Comparison of ENCODE assay signal across 8 cellular contexts in genomic region chr16:85611455-85612190, GRCh38. TPM values are rescaled to one million over a fixed set of nuclear protein-coding genes. Genes with fewer than 3 reads are reported as not detected.
A peak's percentile ranks its signal among the peaks of the same experiment; 100 is the strongest.
DNase-seq lines count a peak whose midpoint lies in the region; ATAC-seq and TF ChIP-seq lines count a peak whose summit lies in the region.

No MANE protein-coding gene starts in this region.

- no peaks in the 10 kb centered on the region for H3K36me3 Mint-ChIP-seq in activated CD4-positive, alpha-beta memory T cell treated with anti-CD3 and anti-CD28 coated beads for 36 hours
- H3K36me3 Mint-ChIP-seq in endothelial cell (ENCODE audit: low read depth, unreplicated experiment), result no peaks in the 10 kb centered on the region

- peak overlapping the region; percentile 57 for H3K4me3 Mint-ChIP-seq in activated CD4-positive, alpha-beta memory T cell treated with anti-CD3 and anti-CD28 coated beads for 36 hours
- H3K4me3 Mint-ChIP-seq in endothelial cell (ENCODE audit: unreplicated experiment), result no peak overlapping the region

- TF ChIP-seq CTCF in AG04449 (IDR thresholded peaks at IDR 0.05; ENCODE audit: insufficient read depth, low read length, missing control alignments) (no peak), endothelial cell (IDR thresholded peaks at IDR 0.05; ENCODE audit: unreplicated experiment) (no peak)

- ATAC-seq in HG03045 (IDR thresholded peaks at IDR 0.05; ENCODE audit: unreplicated experiment), result no peak

- intact Hi-C loops in activated CD4-positive, alpha-beta memory T cell treated with anti-CD3 and anti-CD28 coated beads for 36 hours (cut with micrococcal nuclease), result loop anchor here (2.0 to 10.0 kb wide), 3 partner anchors 39 to 307 kb away; partner anchors contain the start of gene GINS2

- CTCF ChIA-PET in AG04449 (lab: Yijun Ruan, JAX), result interaction anchor here (0.8 to 9.0 kb wide), 19 partner anchors 8 to 499 kb away, joined by 3 to 86 read pairs (median 6); no protein-coding TSS in a partner anchor
- CTCF ChIA-PET in activated CD4-positive, alpha-beta memory T cell treated with anti-CD3 and anti-CD28 coated beads for 36 hours (lab: Charles Lee), result interaction anchor here (1.0 to 11.1 kb wide), 7 partner anchors 25 to 307 kb away, joined by 3 to 271 read pairs (median 4); no protein-coding TSS in a partner anchor

- H3K4me1 Mint-ChIP-seq in activated CD4-positive, alpha-beta memory T cell treated with anti-CD3 and anti-CD28 coated beads for 36 hours (ENCODE audit: low read depth), result peaks cover 40% of the 10 kb centered on the region
- H3K4me1 Mint-ChIP-seq in endothelial cell (ENCODE audit: unreplicated experiment), result peaks cover 9% of the 10 kb centered on the region

- peak overlapping the region; percentile 56 for H3K4me3 ChIP-seq in AG04449 (ENCODE audit: low read depth, low read length)

- peaks cover 4% of the 10 kb centered on the region for H3K27me3 Mint-ChIP-seq in activated CD4-positive, alpha-beta memory T cell treated with anti-CD3 and anti-CD28 coated beads for 36 hours
- H3K27me3 Mint-ChIP-seq in endothelial cell (ENCODE audit: unreplicated experiment), result peaks cover 14% of the 10 kb centered on the region

- POLR2A ChIA-PET in AG04449 (lab: Yijun Ruan, JAX), result interaction anchor here (0.7 kb wide), 1 partner anchor 84 kb away, joined by 3 read pairs; no protein-coding TSS in a partner anchor
- POLR2A ChIA-PET in activated CD4-positive, alpha-beta memory T cell treated with anti-CD3 and anti-CD28 coated beads for 36 hours (lab: Charles Lee), result interaction anchor here (2.1 kb wide), 1 partner anchor 58 kb away, joined by 14 read pairs; no protein-coding TSS in a partner anchor

- DNase-seq in AG04449 (ENCODE audit: low read depth, low spot score) (no peak), GOT3 (lab: John Stamatoyannopoulos, UW) (peak; percentile 57), NCI-H510A (lab: John Stamatoyannopoulos, UW) (peak; percentile 73), endothelial cell (ENCODE audit: low spot score) (peak; percentile 49), medulla oblongata (ENCODE audit: extremely low spot score) (peak; percentile 82)
- peak; percentile 69 for DNase-seq in activated CD4-positive, alpha-beta memory T cell treated with anti-CD3 and anti-CD28 coated beads for 36 hours
- peak; percentile 66 for DNase-seq in stimulated activated CD8-positive, alpha-beta memory T cell treated with anti-CD3 and anti-CD28 coated beads, Interleukin-4, amount 100 ng/mL, for 48 hours

- H3K9me3 Mint-ChIP-seq in activated CD4-positive, alpha-beta memory T cell treated with anti-CD3 and anti-CD28 coated beads for 36 hours, result no peaks in the 10 kb centered on the region
- no peaks in the 10 kb centered on the region for H3K9me3 Mint-ChIP-seq in endothelial cell (ENCODE audit: unreplicated experiment)

- no peak overlapping the region for H3K27ac Mint-ChIP-seq in activated CD4-positive, alpha-beta memory T cell treated with anti-CD3 and anti-CD28 coated beads for 36 hours
- no peak overlapping the region for H3K27ac Mint-ChIP-seq in endothelial cell (ENCODE audit: unreplicated experiment)

RNA-seq across cellular contexts. Expression of gene GSE1, which starts 1.5 kb away (rescaled TPM):
- total RNA-seq in activated CD4-positive, alpha-beta memory T cell treated with anti-CD3 and anti-CD28 coated beads for 36 hours, result 10 to 100 TPM; 15.3 to 16.0 TPM
- total RNA-seq in endothelial cell (ENCODE audit: unreplicated experiment), result 23.9 TPM
